ENCODE assay signal across 8 cellular contexts in the genomic region with DNA sequence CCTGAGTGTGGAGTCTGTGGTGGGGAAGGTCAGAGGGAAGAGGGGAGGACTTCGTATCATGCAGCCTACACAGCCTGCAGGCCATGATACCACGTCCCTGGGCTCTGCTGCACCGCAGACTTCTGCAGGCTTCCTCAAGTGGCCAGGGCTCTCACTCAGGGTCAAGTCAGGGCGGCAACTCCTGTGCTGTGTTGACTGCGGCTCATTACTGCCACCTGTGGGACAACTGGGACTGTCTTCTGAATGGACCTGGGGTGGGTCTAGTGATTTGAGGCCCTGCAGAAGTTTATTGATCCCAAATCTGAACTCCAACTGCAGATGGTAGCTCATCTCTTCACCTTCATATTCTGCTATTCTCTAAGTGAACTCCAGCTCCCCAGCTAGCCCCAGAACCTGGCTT.
DNase-seq lines count a peak whose midpoint lies in the region; ATAC-seq and TF ChIP-seq lines count a peak whose summit lies in the region.

No MANE protein-coding gene starts in this region.

- no peaks in the 10 kb centered on the region for H3K27me3 ChIP-seq in HL-60 (ENCODE audit: insufficient read depth, poor library complexity, severe bottlenecking)

- no peak overlapping the region for H3K27ac ChIP-seq in HL-60 (replicated peaks)

- TF ChIP-seq CTCF in HL-60 (IDR thresholded peaks at IDR 0.05; ENCODE audit: insufficient read depth, low read length) (peak; percentile 27), foreskin fibroblast (IDR thresholded peaks at IDR 0.05; ENCODE audit: low read depth, low read length) (peak; percentile 41)

- peak; percentile 91 for ATAC-seq in GM19372 (IDR thresholded peaks at IDR 0.05; ENCODE audit: low read depth, unreplicated experiment)

- DNase-seq in CMK (ENCODE audit: low read depth) = peak; percentile 60
- DNase-seq in HL-60 (ENCODE audit: low read depth in 1 of 2, low spot score in 1 of 2) = peak in 1 of 2 experiments; percentile 48
- peak; percentile 6 to 43 for DNase-seq in activated CD4-positive, alpha-beta T cell treated with anti-CD3 and anti-CD28 coated beads for 4 hours
- DNase-seq in foreskin fibroblast = no peak
- DNase-seq in stimulated activated CD4-positive, alpha-beta T cell treated with anti-CD3 and anti-CD28 coated beads, Interleukin-15, amount 100 ng/mL, for 24 hours = peak; percentile 75
- no peak for DNase-seq in GOT3 (lab: John Stamatoyannopoulos, UW)
- no peak for DNase-seq in hepatic stellate cell (ENCODE audit: low spot score)

- H3K4me3 ChIP-seq in HL-60 (replicated peaks; ENCODE audit: insufficient read depth, low read length) (no peak overlapping the region), foreskin fibroblast (ENCODE audit: low read depth in 1 of 2, low read length in 2 of 2) (no peak overlapping the region)

Comparison
In these comparisons a context has a peak if more than half of its experiments do, and no peak if none do; other contexts are left out.
1. DNase-seq: peak in CMK (single experiment), activated CD4-positive, alpha-beta T cell treated with anti-CD3 and anti-CD28 coated beads for 4 hours (2 of 2) and stimulated activated CD4-positive, alpha-beta T cell treated with anti-CD3 and anti-CD28 coated beads, Interleukin-15, amount 100 ng/mL, for 24 hours (single experiment); none in foreskin fibroblast (0 of 2), GOT3 (single experiment) and hepatic stellate cell (single experiment).